ENCODE assay signal across 1 cellular context in the genomic region with DNA sequence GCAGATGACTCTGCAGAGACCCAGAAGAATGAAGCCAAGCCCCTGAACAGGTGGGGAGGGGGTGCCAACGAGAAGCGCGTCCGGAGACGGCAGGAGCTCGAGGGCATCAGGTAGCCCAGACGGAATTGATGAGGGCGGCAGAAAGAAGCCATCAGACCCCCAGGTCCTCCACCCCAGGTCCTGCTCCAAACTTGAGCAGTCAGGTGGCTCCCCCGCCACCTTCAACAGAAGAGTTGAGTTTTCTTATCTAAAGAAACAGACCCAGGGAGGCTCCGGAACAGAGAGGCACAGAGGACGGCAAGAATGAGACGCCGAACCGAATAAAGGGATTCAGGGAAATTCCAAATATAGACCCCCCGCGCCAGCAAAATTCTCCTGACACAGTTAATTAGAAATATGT.
A peak's percentile ranks its signal among the peaks of the same experiment; 100 is the strongest.
TF ChIP-seq lines count a peak whose summit lies in the region.

No MANE protein-coding gene starts in this region.

TF ChIP-seq in K562, 482 proteins besides CTCF, POLR2A, EP300 and RAD21 (continues in another document):
- no peak for TF ChIP-seq RB1 (IDR thresholded peaks at IDR 0.05; ENCODE audit: low read depth)
- TF ChIP-seq PTTG1 (tag; IDR thresholded peaks at IDR 0.05; ENCODE audit: low read depth): no peak
- TF ChIP-seq ZNF778 (CRISPR knock-in tag; IDR thresholded peaks at IDR 0.05): no peak
- TF ChIP-seq KDM4B (IDR thresholded peaks at IDR 0.05; ENCODE audit: borderline replicate concordance in 2 of 2, low read depth in 1 of 2): no peak
- no peak for TF ChIP-seq FOXA3 (CRISPR knock-in tag; conservative IDR thresholded peaks at IDR 0.05 in 1 of 2, IDR thresholded peaks at IDR 0.05 in 1 of 2)
- TF ChIP-seq CBX5 (IDR thresholded peaks at IDR 0.05; ENCODE audit: borderline replicate concordance, low read depth): no peak
- peak; percentile 76 for TF ChIP-seq NCOR1 (IDR thresholded peaks at IDR 0.05)
- no peak for TF ChIP-seq MYBL2 (IDR thresholded peaks at IDR 0.05; ENCODE audit: low read depth)
- no peak for TF ChIP-seq MYBL2 (CRISPR knock-in tag; IDR thresholded peaks at IDR 0.05; ENCODE audit: borderline replicate concordance)
- no peak for TF ChIP-seq E4F1 (CRISPR knock-in tag; IDR thresholded peaks at IDR 0.05; ENCODE audit: borderline replicate concordance)
- TF ChIP-seq FOXK1 (CRISPR knock-in tag; IDR thresholded peaks at IDR 0.05; ENCODE audit: borderline replicate concordance): no peak
- TF ChIP-seq CHAMP1 (IDR thresholded peaks at IDR 0.05): no peak
- TF ChIP-seq NR2F6 (CRISPR knock-in tag; IDR thresholded peaks at IDR 0.05): no peak
- TF ChIP-seq TOE1 (IDR thresholded peaks at IDR 0.05; ENCODE audit: borderline replicate concordance): no peak
- TF ChIP-seq TOE1 (CRISPR knock-in tag; IDR thresholded peaks at IDR 0.05; ENCODE audit: borderline replicate concordance, low read depth): no peak
- no peak for TF ChIP-seq CCNT2 (IDR thresholded peaks at IDR 0.05; ENCODE audit: borderline replicate concordance, extremely low read depth, insufficient read length, low read depth, low read length)
- TF ChIP-seq OTX1 (CRISPR knock-in tag; IDR thresholded peaks at IDR 0.05): no peak
- no peak for TF ChIP-seq FOXA1 (IDR thresholded peaks at IDR 0.05; ENCODE audit: borderline replicate concordance)
- TF ChIP-seq ZNF175 (CRISPR knock-in tag; IDR thresholded peaks at IDR 0.05; ENCODE audit: low read depth): no peak
- TF ChIP-seq RBFOX2 (IDR thresholded peaks at IDR 0.05; ENCODE audit: low read depth, low read length): no peak
- TF ChIP-seq SUPT5H (IDR thresholded peaks at IDR 0.05): no peak
- TF ChIP-seq RAD51 (IDR thresholded peaks at IDR 0.05; ENCODE audit: borderline replicate concordance, low read depth): 0 out of 2 replicates have a peak, but pooled peaks have one; percentile 29
- TF ChIP-seq, protein P1, sequence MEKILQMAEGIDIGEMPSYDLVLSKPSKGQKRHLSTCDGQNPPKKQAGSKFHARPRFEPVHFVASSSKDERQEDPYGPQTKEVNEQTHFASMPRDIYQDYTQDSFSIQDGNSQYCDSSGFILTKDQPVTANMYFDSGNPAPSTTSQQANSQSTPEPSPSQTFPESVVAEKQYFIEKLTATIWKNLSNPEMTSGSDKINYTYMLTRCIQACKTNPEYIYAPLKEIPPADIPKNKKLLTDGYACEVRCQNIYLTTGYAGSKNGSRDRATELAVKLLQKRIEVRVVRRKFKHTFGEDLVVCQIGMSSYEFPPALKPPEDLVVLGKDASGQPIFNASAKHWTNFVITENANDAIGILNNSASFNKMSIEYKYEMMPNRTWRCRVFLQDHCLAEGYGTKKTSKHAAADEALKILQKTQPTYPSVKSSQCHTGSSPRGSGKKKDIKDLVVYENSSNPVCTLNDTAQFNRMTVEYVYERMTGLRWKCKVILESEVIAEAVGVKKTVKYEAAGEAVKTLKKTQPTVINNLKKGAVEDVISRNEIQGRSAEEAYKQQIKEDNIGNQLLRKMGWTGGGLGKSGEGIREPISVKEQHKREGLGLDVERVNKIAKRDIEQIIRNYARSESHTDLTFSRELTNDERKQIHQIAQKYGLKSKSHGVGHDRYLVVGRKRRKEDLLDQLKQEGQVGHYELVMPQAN (IDR thresholded peaks at IDR 0.05; ENCODE audit: borderline replicate concordance): no peak
- TF ChIP-seq FOS (IDR thresholded peaks at IDR 0.05; ENCODE audit: extremely low read depth, insufficient read length): no peak
- TF ChIP-seq ARID1B (IDR thresholded peaks at IDR 0.05): peak; percentile 93
- TF ChIP-seq CC2D1A (IDR thresholded peaks at IDR 0.05): no peak
- no peak for TF ChIP-seq CHD1 (IDR thresholded peaks at IDR 0.05; ENCODE audit: low read length)
- TF ChIP-seq CXXC5 (CRISPR knock-in tag; IDR thresholded peaks at IDR 0.05): no peak; the same call in 1 of the 2 replicates
- no peak for TF ChIP-seq ZNF12 (CRISPR knock-in tag; IDR thresholded peaks at IDR 0.05)
- no peak for TF ChIP-seq ZNF780A (CRISPR knock-in tag; IDR thresholded peaks at IDR 0.05)
- no peak for TF ChIP-seq FUS (optimal IDR thresholded peaks at IDR 0.05; ENCODE audit: low read depth, low read length)
- TF ChIP-seq MCM2 (IDR thresholded peaks at IDR 0.05; ENCODE audit: low read depth): no peak
- TF ChIP-seq, protein P2, sequence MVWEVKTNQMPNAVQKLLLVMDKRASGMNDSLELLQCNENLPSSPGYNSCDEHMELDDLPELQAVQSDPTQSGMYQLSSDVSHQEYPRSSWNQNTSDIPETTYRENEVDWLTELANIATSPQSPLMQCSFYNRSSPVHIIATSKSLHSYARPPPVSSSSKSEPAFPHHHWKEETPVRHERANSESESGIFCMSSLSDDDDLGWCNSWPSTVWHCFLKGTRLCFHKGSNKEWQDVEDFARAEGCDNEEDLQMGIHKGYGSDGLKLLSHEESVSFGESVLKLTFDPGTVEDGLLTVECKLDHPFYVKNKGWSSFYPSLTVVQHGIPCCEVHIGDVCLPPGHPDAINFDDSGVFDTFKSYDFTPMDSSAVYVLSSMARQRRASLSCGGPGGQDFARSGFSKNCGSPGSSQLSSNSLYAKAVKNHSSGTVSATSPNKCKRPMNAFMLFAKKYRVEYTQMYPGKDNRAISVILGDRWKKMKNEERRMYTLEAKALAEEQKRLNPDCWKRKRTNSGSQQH (CRISPR knock-in tag; IDR thresholded peaks at IDR 0.05): no peak
- no peak for TF ChIP-seq ARNT (IDR thresholded peaks at IDR 0.05)
- TF ChIP-seq RBM14 (IDR thresholded peaks at IDR 0.05; ENCODE audit: borderline replicate concordance, insufficient read depth, low read depth, low read length): no peak
- TF ChIP-seq ZFP36 (IDR thresholded peaks at IDR 0.05; ENCODE audit: low read depth, low read length, partially characterized antibody): peak; percentile 16
- no peak for TF ChIP-seq BACH1 (tag; IDR thresholded peaks at IDR 0.05)
- no peak for TF ChIP-seq ZNF263 (CRISPR knock-in tag; IDR thresholded peaks at IDR 0.05; ENCODE audit: borderline replicate concordance)
- no peak for TF ChIP-seq ASH1L (IDR thresholded peaks at IDR 0.05; ENCODE audit: borderline replicate concordance, low read depth, partially characterized antibody)
- TF ChIP-seq TCF3 (CRISPR knock-in tag; IDR thresholded peaks at IDR 0.05): peak; percentile 80
- TF ChIP-seq NFXL1 (CRISPR knock-in tag; IDR thresholded peaks at IDR 0.05): no peak
- TF ChIP-seq ERF (CRISPR knock-in tag; IDR thresholded peaks at IDR 0.05): no peak
- TF ChIP-seq MCM5 (IDR thresholded peaks at IDR 0.05; ENCODE audit: low read depth): no peak
- TF ChIP-seq NFIC (IDR thresholded peaks at IDR 0.05): peak; percentile 35; the same call in 1 of the 2 replicates
- no peak for TF ChIP-seq ZBTB17 (CRISPR knock-in tag; IDR thresholded peaks at IDR 0.05)
- TF ChIP-seq, protein P3, sequence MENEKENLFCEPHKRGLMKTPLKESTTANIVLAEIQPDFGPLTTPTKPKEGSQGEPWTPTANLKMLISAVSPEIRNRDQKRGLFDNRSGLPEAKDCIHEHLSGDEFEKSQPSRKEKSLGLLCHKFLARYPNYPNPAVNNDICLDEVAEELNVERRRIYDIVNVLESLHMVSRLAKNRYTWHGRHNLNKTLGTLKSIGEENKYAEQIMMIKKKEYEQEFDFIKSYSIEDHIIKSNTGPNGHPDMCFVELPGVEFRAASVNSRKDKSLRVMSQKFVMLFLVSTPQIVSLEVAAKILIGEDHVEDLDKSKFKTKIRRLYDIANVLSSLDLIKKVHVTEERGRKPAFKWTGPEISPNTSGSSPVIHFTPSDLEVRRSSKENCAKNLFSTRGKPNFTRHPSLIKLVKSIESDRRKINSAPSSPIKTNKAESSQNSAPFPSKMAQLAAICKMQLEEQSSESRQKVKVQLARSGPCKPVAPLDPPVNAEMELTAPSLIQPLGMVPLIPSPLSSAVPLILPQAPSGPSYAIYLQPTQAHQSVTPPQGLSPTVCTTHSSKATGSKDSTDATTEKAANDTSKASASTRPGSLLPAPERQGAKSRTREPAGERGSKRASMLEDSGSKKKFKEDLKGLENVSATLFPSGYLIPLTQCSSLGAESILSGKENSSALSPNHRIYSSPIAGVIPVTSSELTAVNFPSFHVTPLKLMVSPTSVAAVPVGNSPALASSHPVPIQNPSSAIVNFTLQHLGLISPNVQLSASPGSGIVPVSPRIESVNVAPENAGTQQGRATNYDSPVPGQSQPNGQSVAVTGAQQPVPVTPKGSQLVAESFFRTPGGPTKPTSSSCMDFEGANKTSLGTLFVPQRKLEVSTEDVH (IDR thresholded peaks at IDR 0.05; ENCODE audit: low read depth, partially characterized antibody): no peak
- TF ChIP-seq JUNB (CRISPR knock-in tag; conservative IDR thresholded peaks at IDR 0.05): no peak
- TF ChIP-seq SAFB (IDR thresholded peaks at IDR 0.05; ENCODE audit: borderline replicate concordance, low read depth, low read length): no peak
- no peak for TF ChIP-seq ZKSCAN3 (CRISPR knock-in tag; IDR thresholded peaks at IDR 0.05)
- no peak for TF ChIP-seq E2F5 (CRISPR knock-in tag; IDR thresholded peaks at IDR 0.05)
- no peak for TF ChIP-seq MEIS2 (IDR thresholded peaks at IDR 0.05; ENCODE audit: partially characterized antibody)
- no peak for TF ChIP-seq STAG1 (CRISPR knock-in tag; IDR thresholded peaks at IDR 0.05; ENCODE audit: borderline replicate concordance)
- TF ChIP-seq IRF2 (CRISPR knock-in tag; IDR thresholded peaks at IDR 0.05): no peak
- TF ChIP-seq ZNF316 (IDR thresholded peaks at IDR 0.05): 0 out of 2 replicates have a peak, but pooled peaks have one; percentile 31
- no peak for TF ChIP-seq ZNF232 (CRISPR knock-in tag; IDR thresholded peaks at IDR 0.05)
- TF ChIP-seq ATF7 (IDR thresholded peaks at IDR 0.05): no peak
- TF ChIP-seq ZFPM2 (CRISPR knock-in tag; IDR thresholded peaks at IDR 0.05): no peak
- no peak for TF ChIP-seq RFX7 (CRISPR knock-in tag; IDR thresholded peaks at IDR 0.05)
- no peak for TF ChIP-seq ZNF41 (CRISPR knock-in tag; conservative IDR thresholded peaks at IDR 0.05)
- no peak for TF ChIP-seq KLF13 (tag; IDR thresholded peaks at IDR 0.05; ENCODE audit: borderline replicate concordance, low read depth)
- TF ChIP-seq ZNF699 (CRISPR knock-in tag; IDR thresholded peaks at IDR 0.05; ENCODE audit: insufficient replicate concordance): no peak
- no peak for TF ChIP-seq HMGXB4 (CRISPR knock-in tag; IDR thresholded peaks at IDR 0.05)
- TF ChIP-seq ARID2 (IDR thresholded peaks at IDR 0.05): no peak
